Comparison of ENCODE assay signal across 1 cellular context in the genomic region with DNA sequence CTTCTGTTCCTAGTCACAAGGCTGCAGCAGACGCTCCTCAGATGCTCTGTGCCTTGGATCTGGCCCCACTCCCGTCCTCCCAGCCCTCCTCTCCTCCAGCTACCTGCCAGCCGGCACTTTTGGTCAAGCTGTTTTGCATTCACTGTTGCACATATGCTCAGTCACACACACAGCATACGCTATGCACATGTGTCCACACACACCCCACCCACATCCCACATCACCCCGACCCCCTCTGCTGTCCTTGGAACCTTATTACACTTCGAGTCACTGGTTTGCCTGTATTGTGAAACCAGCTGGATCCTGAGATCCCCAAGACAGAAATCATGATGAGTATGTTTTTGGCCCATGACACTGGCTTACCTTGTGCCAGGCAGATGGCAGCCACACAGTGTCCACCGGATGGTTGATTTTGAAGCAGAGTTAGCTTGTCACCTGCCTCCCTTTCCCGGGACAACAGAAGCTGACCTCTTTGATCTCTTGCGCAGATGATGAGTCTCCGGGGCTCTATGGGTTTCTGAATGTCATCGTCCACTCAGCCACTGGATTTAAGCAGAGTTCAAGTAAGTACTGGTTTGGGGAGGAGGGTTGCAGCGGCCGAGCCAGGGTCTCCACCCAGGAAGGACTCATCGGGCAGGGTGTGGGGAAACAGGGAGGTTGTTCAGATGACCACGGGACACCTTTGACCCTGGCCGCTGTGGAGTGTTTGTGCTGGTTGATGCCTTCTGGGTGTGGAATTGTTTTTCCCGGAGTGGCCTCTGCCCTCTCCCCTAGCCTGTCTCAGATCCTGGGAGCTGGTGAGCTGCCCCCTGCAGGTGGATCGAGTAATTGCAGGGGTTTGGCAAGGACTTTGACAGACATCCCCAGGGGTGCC.
TF ChIP-seq lines count a peak whose summit lies in the region.

No MANE protein-coding gene starts in this region.

TF ChIP-seq in HepG2, 621 proteins besides CTCF, POLR2A, EP300 and RAD21 (continued from another document and continues in another):
- TF ChIP-seq ELF4 (CRISPR knock-in tag; IDR thresholded peaks at IDR 0.05; ENCODE audit: borderline replicate concordance) (no peak), KMT2A (CRISPR knock-in tag; IDR thresholded peaks at IDR 0.05) (no peak), MIER3 (CRISPR knock-in tag; IDR thresholded peaks at IDR 0.05; ENCODE audit: borderline replicate concordance) (no peak), SIN3A (IDR thresholded peaks at IDR 0.05; ENCODE audit: borderline replicate concordance, low read depth, low read length) (no peak), GTF3A (CRISPR knock-in tag; conservative IDR thresholded peaks at IDR 0.05) (no peak), ZNF251 (CRISPR knock-in tag; IDR thresholded peaks at IDR 0.05) (no peak), SMYD3 (CRISPR knock-in tag; IDR thresholded peaks at IDR 0.05) (no peak), EZH2 (conservative IDR thresholded peaks at IDR 0.05; ENCODE audit: low read depth, low read length) (no peak), TMF1 (CRISPR knock-in tag; IDR thresholded peaks at IDR 0.05; ENCODE audit: low read depth) (no peak), ZNF615 (CRISPR knock-in tag; IDR thresholded peaks at IDR 0.05; ENCODE audit: borderline replicate concordance) (no peak), ZBTB1 (CRISPR knock-in tag; IDR thresholded peaks at IDR 0.05; ENCODE audit: borderline replicate concordance) (no peak), CBFB (CRISPR knock-in tag; IDR thresholded peaks at IDR 0.05) (no peak), HES4 (CRISPR knock-in tag; IDR thresholded peaks at IDR 0.05; ENCODE audit: borderline replicate concordance) (no peak), PHF20 (CRISPR knock-in tag; IDR thresholded peaks at IDR 0.05) (0 out of 2 replicates have a peak, but pooled peaks have one; percentile 16), RNF2 (conservative IDR thresholded peaks at IDR 0.05; ENCODE audit: low read depth) (no peak), SRSF4 (IDR thresholded peaks at IDR 0.05; ENCODE audit: low read depth, low read length, poor library complexity, severe bottlenecking) (no peak), ZNF343 (CRISPR knock-in tag; IDR thresholded peaks at IDR 0.05) (no peak)
- TF ChIP-seq, protein P1, sequence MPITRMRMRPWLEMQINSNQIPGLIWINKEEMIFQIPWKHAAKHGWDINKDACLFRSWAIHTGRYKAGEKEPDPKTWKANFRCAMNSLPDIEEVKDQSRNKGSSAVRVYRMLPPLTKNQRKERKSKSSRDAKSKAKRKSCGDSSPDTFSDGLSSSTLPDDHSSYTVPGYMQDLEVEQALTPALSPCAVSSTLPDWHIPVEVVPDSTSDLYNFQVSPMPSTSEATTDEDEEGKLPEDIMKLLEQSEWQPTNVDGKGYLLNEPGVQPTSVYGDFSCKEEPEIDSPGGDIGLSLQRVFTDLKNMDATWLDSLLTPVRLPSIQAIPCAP (CRISPR knock-in tag; IDR thresholded peaks at IDR 0.05; ENCODE audit: low read depth) = no peak
- TF ChIP-seq, protein P2, sequence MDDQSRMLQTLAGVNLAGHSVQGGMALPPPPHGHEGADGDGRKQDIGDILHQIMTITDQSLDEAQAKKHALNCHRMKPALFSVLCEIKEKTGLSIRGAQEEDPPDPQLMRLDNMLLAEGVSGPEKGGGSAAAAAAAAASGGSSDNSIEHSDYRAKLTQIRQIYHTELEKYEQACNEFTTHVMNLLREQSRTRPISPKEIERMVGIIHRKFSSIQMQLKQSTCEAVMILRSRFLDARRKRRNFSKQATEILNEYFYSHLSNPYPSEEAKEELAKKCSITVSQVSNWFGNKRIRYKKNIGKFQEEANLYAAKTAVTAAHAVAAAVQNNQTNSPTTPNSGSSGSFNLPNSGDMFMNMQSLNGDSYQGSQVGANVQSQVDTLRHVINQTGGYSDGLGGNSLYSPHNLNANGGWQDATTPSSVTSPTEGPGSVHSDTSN (CRISPR knock-in tag; IDR thresholded peaks at IDR 0.05; ENCODE audit: borderline replicate concordance) = no peak
- TF ChIP-seq, protein P3, sequence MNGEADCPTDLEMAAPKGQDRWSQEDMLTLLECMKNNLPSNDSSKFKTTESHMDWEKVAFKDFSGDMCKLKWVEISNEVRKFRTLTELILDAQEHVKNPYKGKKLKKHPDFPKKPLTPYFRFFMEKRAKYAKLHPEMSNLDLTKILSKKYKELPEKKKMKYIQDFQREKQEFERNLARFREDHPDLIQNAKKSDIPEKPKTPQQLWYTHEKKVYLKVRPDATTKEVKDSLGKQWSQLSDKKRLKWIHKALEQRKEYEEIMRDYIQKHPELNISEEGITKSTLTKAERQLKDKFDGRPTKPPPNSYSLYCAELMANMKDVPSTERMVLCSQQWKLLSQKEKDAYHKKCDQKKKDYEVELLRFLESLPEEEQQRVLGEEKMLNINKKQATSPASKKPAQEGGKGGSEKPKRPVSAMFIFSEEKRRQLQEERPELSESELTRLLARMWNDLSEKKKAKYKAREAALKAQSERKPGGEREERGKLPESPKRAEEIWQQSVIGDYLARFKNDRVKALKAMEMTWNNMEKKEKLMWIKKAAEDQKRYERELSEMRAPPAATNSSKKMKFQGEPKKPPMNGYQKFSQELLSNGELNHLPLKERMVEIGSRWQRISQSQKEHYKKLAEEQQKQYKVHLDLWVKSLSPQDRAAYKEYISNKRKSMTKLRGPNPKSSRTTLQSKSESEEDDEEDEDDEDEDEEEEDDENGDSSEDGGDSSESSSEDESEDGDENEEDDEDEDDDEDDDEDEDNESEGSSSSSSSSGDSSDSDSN (CRISPR knock-in tag; IDR thresholded peaks at IDR 0.05) = no peak
- TF ChIP-seq, protein P4, sequence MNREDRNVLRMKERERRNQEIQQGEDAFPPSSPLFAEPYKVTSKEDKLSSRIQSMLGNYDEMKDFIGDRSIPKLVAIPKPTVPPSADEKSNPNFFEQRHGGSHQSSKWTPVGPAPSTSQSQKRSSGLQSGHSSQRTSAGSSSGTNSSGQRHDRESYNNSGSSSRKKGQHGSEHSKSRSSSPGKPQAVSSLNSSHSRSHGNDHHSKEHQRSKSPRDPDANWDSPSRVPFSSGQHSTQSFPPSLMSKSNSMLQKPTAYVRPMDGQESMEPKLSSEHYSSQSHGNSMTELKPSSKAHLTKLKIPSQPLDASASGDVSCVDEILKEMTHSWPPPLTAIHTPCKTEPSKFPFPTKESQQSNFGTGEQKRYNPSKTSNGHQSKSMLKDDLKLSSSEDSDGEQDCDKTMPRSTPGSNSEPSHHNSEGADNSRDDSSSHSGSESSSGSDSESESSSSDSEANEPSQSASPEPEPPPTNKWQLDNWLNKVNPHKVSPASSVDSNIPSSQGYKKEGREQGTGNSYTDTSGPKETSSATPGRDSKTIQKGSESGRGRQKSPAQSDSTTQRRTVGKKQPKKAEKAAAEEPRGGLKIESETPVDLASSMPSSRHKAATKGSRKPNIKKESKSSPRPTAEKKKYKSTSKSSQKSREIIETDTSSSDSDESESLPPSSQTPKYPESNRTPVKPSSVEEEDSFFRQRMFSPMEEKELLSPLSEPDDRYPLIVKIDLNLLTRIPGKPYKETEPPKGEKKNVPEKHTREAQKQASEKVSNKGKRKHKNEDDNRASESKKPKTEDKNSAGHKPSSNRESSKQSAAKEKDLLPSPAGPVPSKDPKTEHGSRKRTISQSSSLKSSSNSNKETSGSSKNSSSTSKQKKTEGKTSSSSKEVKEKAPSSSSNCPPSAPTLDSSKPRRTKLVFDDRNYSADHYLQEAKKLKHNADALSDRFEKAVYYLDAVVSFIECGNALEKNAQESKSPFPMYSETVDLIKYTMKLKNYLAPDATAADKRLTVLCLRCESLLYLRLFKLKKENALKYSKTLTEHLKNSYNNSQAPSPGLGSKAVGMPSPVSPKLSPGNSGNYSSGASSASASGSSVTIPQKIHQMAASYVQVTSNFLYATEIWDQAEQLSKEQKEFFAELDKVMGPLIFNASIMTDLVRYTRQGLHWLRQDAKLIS (CRISPR knock-in tag; IDR thresholded peaks at IDR 0.05) = no peak
- TF ChIP-seq, protein P5, sequence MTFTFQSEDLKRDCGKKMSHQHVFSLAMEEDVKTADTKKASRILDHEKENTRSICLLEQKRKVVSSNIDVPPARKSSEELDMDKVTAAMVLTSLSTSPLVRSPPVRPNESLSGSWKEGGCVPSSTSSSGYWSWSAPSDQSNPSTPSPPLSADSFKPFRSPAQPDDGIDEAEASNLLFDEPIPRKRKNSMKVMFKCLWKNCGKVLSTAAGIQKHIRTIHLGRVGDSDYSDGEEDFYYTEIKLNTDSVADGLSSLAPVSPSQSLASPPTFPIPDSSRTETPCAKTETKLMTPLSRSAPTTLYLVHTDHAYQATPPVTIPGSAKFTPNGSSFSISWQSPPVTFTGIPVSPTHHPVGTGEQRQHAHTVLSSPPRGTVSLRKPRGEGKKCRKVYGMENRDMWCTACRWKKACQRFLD (CRISPR knock-in tag; IDR thresholded peaks at IDR 0.05; ENCODE audit: borderline replicate concordance) = 0 out of 2 replicates have a peak, but pooled peaks have one; percentile 25
- TF ChIP-seq, protein P6, sequence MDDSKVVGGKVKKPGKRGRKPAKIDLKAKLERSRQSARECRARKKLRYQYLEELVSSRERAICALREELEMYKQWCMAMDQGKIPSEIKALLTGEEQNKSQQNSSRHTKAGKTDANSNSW (CRISPR knock-in tag; IDR thresholded peaks at IDR 0.05; ENCODE audit: borderline replicate concordance) = no peak
- TF ChIP-seq, protein P7, sequence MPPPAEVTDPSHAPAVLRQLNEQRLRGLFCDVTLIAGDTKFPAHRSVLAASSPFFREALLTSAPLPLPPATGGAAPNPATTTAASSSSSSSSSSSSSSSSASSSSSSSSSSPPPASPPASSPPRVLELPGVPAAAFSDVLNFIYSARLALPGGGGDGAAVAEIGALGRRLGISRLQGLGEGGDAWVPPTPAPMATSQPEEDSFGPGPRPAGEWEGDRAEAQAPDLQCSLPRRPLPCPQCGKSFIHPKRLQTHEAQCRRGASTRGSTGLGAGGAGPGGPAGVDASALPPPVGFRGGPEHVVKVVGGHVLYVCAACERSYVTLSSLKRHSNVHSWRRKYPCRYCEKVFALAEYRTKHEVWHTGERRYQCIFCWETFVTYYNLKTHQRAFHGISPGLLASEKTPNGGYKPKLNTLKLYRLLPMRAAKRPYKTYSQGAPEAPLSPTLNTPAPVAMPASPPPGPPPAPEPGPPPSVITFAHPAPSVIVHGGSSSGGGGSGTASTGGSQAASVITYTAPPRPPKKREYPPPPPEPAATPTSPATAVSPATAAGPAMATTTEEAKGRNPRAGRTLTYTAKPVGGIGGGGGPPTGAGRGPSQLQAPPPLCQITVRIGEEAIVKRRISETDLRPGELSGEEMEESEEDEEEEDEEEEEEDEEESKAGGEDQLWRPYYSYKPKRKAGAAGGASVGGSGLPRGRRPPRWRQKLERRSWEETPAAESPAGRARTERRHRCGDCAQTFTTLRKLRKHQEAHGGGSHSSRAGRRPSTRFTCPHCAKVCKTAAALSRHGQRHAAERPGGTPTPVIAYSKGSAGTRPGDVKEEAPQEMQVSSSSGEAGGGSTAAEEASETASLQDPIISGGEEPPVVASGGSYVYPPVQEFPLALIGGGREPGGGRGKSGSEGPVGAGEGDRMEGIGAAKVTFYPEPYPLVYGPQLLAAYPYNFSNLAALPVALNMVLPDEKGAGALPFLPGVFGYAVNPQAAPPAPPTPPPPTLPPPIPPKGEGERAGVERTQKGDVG (CRISPR knock-in tag; IDR thresholded peaks at IDR 0.05; ENCODE audit: borderline replicate concordance) = no peak
- TF ChIP-seq, protein P8, sequence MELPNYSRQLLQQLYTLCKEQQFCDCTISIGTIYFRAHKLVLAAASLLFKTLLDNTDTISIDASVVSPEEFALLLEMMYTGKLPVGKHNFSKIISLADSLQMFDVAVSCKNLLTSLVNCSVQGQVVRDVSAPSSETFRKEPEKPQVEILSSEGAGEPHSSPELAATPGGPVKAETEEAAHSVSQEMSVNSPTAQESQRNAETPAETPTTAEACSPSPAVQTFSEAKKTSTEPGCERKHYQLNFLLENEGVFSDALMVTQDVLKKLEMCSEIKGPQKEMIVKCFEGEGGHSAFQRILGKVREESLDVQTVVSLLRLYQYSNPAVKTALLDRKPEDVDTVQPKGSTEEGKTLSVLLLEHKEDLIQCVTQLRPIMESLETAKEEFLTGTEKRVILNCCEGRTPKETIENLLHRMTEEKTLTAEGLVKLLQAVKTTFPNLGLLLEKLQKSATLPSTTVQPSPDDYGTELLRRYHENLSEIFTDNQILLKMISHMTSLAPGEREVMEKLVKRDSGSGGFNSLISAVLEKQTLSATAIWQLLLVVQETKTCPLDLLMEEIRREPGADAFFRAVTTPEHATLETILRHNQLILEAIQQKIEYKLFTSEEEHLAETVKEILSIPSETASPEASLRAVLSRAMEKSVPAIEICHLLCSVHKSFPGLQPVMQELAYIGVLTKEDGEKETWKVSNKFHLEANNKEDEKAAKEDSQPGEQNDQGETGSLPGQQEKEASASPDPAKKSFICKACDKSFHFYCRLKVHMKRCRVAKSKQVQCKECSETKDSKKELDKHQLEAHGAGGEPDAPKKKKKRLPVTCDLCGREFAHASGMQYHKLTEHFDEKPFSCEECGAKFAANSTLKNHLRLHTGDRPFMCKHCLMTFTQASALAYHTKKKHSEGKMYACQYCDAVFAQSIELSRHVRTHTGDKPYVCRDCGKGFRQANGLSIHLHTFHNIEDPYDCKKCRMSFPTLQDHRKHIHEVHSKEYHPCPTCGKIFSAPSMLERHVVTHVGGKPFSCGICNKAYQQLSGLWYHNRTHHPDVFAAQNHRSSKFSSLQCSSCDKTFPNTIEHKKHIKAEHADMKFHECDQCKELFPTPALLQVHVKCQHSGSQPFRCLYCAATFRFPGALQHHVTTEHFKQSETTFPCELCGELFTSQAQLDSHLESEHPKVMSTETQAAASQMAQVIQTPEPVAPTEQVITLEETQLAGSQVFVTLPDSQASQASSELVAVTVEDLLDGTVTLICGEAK (IDR thresholded peaks at IDR 0.05) = no peak
- TF ChIP-seq, protein P8 (CRISPR knock-in tag; IDR thresholded peaks at IDR 0.05) = no peak
- TF ChIP-seq, protein P9, sequence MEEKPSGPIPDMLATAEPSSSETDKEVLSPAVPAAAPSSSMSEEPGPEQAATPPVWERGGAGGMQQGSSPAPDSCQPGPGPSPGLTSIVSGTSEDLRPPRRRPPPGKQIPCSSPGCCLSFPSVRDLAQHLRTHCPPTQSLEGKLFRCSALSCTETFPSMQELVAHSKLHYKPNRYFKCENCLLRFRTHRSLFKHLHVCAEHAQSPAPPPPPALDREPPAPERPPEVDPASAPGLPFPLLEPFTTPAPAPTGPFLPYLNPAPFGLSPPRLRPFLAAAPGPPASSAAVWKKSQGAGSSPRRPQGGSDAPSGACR (CRISPR knock-in tag; IDR thresholded peaks at IDR 0.05) = no peak
